Comparison of ENCODE assay signal across 19 cellular contexts in the genomic region with DNA sequence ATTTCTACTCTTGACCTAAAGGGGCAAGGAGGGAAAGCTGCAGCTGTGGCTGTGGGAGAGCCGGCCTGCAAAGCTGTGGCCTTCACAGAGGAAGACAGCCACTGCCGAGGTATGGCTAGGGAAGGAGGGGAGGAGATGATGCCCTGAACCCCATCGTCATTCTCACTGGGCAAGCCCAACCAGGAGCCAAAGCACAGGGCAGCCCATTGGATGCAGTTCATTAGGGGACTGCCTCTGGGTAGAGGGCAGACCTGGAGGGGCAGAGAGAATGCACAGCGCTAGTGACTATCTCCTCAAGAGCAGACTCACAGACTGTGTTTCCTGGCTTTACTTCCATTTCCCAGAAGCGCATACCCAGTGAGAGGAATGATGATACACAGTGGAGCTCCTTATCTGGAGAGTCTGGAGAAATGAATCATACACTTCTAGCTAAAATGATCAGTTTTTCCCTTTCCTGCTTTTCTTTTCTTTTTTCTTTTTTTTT. TPM values are rescaled to one million over a fixed set of nuclear protein-coding genes. Genes with fewer than 3 reads are reported as not detected.
A peak's percentile ranks its signal among the peaks of the same experiment; 100 is the strongest.
DNase-seq lines count a peak whose midpoint lies in the region; ATAC-seq, FAIRE-seq and TF ChIP-seq lines count a peak whose summit lies in the region.
"Had no signal": no experiment of that assay in that cellular context is flagged by ENCODE, and none has a peak within 500 bp of the region (broad histone marks: within the 10 kb centered on the region; RNA-seq: fewer than 3 reads in every experiment).

No MANE protein-coding gene starts in this region.

- H3K4me3 ChIP-seq in ACC112 (ENCODE audit: low read depth, low read length), result peak overlapping the region; percentile 42
- no peak overlapping the region for H3K4me3 ChIP-seq in IMR-90 (ENCODE audit: insufficient read depth, low read depth, low read length)
- H3K4me3 ChIP-seq in H1 (ENCODE audit: extremely low read depth in 1 of 4, insufficient read depth in 2 of 4, low read depth in 3 of 4, low read length in 4 of 4), result no peak overlapping the region
- H3K4me3 ChIP-seq in mesenchymal stem cell (ENCODE audit: insufficient read depth in 1 of 2, low read depth in 1 of 2, low read length in 2 of 2), result no peak overlapping the region
- H3K4me3 ChIP-seq in MM.1S (ENCODE audit: low read length), result no peak overlapping the region
- H3K4me3 ChIP-seq: PC-9 had no signal

- H3K36me3 ChIP-seq in ACC112 (ENCODE audit: insufficient read depth, low read length), result peaks cover 10% of the 10 kb centered on the region; the same call in 1 of the 2 replicates
- peaks cover 16% of the 10 kb centered on the region for H3K36me3 ChIP-seq in IMR-90 (ENCODE audit: control insufficient read depth, insufficient read depth, low read length)
- peaks cover 3 to 21% (median 17%) of the 10 kb centered on the region in 4 experiments; a peak in 6 of 8 replicates for H3K36me3 ChIP-seq in H1 (ENCODE audit: control insufficient read depth in 2 of 4, insufficient read depth in 4 of 4, low read length in 3 of 4)
- peaks cover 14 to 26% of the 10 kb centered on the region in 2 experiments for H3K36me3 ChIP-seq in mesenchymal stem cell (ENCODE audit: control insufficient read depth in 1 of 2, insufficient read depth in 2 of 2, low read depth in 1 of 2, low read length in 2 of 2)
- no peaks in the 10 kb centered on the region for H3K36me3 ChIP-seq in MM.1S (replicated peaks; ENCODE audit: insufficient read depth, low read length)

- H2AK9ac ChIP-seq in IMR-90 (replicated peaks; ENCODE audit: low read depth, low read length, poor library complexity), result no peak overlapping the region

- H2AK5ac ChIP-seq in IMR-90 (ENCODE audit: low read depth, low read length), result no peak overlapping the region
- H2AK5ac ChIP-seq in H1 (ENCODE audit: low read depth, low read length), result no peak overlapping the region
- no peak overlapping the region for H2AK5ac ChIP-seq in mesenchymal stem cell (ENCODE audit: low read length, severe bottlenecking)

- H3K27ac ChIP-seq in ACC112 (ENCODE audit: low read depth, low read length), result peak overlapping the region; percentile 30
- peak overlapping the region; percentile 17; the same call in 1 of the 2 replicates for H3K27ac ChIP-seq in IMR-90 (ENCODE audit: insufficient read depth, low read length)
- no peak overlapping the region for H3K27ac ChIP-seq in H1 (ENCODE audit: low read depth, low read length)
- H3K27ac ChIP-seq in mesenchymal stem cell (ENCODE audit: low read length, poor library complexity, severe bottlenecking), result no peak overlapping the region
- H3K27ac ChIP-seq in caudate nucleus (ENCODE audit: low read depth, low read length), result no peak overlapping the region
- no peak overlapping the region for H3K27ac ChIP-seq in MM.1S (ENCODE audit: low read length)
- H3K27ac ChIP-seq: PC-9, WERI-Rb-1 had no signal

- H3K4ac ChIP-seq in IMR-90 (ENCODE audit: low read depth, low read length), result no peak overlapping the region
- peak overlapping the region; percentile 65 for H3K4ac ChIP-seq in H1 (replicated peaks; ENCODE audit: insufficient read length, low read depth, low read length)
- no peak overlapping the region for H3K4ac ChIP-seq in mesenchymal stem cell (ENCODE audit: low read depth in 1 of 2, low read length in 2 of 2)

- H3K56ac ChIP-seq in IMR-90 (ENCODE audit: extremely low read depth, insufficient read depth, low read length) (no peak overlapping the region), H1 (replicated peaks; ENCODE audit: insufficient read length, low read depth, low read length) (no peak overlapping the region)

- peak overlapping the region; percentile 0 for H2BK5ac ChIP-seq in IMR-90 (ENCODE audit: low read depth, low read length, poor library complexity, severe bottlenecking)
- peak overlapping the region; percentile 45; the same call in 1 of the 2 replicates for H2BK5ac ChIP-seq in H1 (ENCODE audit: low read depth, low read length)
- no peak overlapping the region for H2BK5ac ChIP-seq in mesenchymal stem cell (ENCODE audit: low read depth, low read length, poor library complexity, severe bottlenecking)

- H3K9me1 ChIP-seq in IMR-90 (ENCODE audit: insufficient read depth, low read length), result peaks cover 12% of the 10 kb centered on the region

- H3K14ac ChIP-seq in IMR-90 (replicated peaks; ENCODE audit: low read depth, low read length) (no peak overlapping the region), H1 (ENCODE audit: insufficient read length) (no peak overlapping the region), mesenchymal stem cell (ENCODE audit: low read length in 2 of 2) (peak overlapping the region in 1 of 2 experiments; percentile 68)

- no peaks in the 10 kb centered on the region for H3K23me2 ChIP-seq in H1 (ENCODE audit: low read depth, low read length)

- TF ChIP-seq RAD21 in IMR-90 (IDR thresholded peaks at IDR 0.05; ENCODE audit: low read length) (no peak), H1 (IDR thresholded peaks at IDR 0.05 in 1 of 2, conservative IDR thresholded peaks at IDR 0.05 in 1 of 2; ENCODE audit: low read depth in 2 of 2, low read length in 2 of 2) (no peak)

- H3K18ac ChIP-seq in IMR-90 (ENCODE audit: low read depth, low read length), result no peak overlapping the region; the same call in 1 of the 2 replicates
- no peak overlapping the region for H3K18ac ChIP-seq in H1 (ENCODE audit: extremely low read depth, low read length)
- peak overlapping the region; percentile 6 to 85 for H3K18ac ChIP-seq in mesenchymal stem cell (ENCODE audit: low read depth in 1 of 2, low read length in 2 of 2)

- H3K9ac ChIP-seq in IMR-90 (ENCODE audit: low read depth, low read length) (no peak overlapping the region), H1 (replicated peaks in 1 of 4; ENCODE audit: extremely low read depth in 1 of 4, low read depth in 3 of 4, low read length in 3 of 4) (no peak overlapping the region), mesenchymal stem cell (ENCODE audit: low read length) (no peak overlapping the region), MM.1S (ENCODE audit: low read length) (no peak overlapping the region)

- BruUV-seq in IMR-90 (replicated peaks; lab: Mats Ljungman, UMichigan), result no TSS peak

- H3K9me2 ChIP-seq in MM.1S (replicated peaks; ENCODE audit: insufficient read depth, low read length), result no peaks in the 10 kb centered on the region

- H2BK120ac ChIP-seq in IMR-90 (ENCODE audit: low read depth, low read length) (no peak overlapping the region), H1 (replicated peaks; ENCODE audit: low read depth, low read length) (no peak overlapping the region), mesenchymal stem cell (ENCODE audit: low read depth, low read length) (no peak overlapping the region)

- CTCF ChIA-PET in IMR-90 (lab: Yijun Ruan, JAX), result interaction anchor here (1.6 kb wide), 1 partner anchor 74 kb away, joined by 3 read pairs; no protein-coding TSS in a partner anchor
- CTCF ChIA-PET in H1 (lab: Charles Lee; ENCODE audit: partially characterized antibody), result interaction anchor here (0.6 to 1.2 kb wide), 3 partner anchors 53 to 905 kb away, joined by 3 to 4 read pairs (median 3); no protein-coding TSS in a partner anchor

- H3K79me2 ChIP-seq in ACC112 (ENCODE audit: control insufficient read depth, insufficient read depth, low read length, unreplicated experiment), result peaks cover 38% of the 10 kb centered on the region
- peaks cover 0 to 73% of the 10 kb centered on the region in 2 experiments; a peak in 2 of 4 replicates for H3K79me2 ChIP-seq in H1 (ENCODE audit: control insufficient read depth in 1 of 2, insufficient read depth in 2 of 2, low read length in 2 of 2)
- H3K79me2 ChIP-seq in MM.1S (ENCODE audit: low read length), result no peaks in the 10 kb centered on the region

- H2BK12ac ChIP-seq in H1 (ENCODE audit: low read depth, low read length) (no peak overlapping the region), mesenchymal stem cell (ENCODE audit: low read length in 2 of 2) (peak overlapping the region in 1 of 2 experiments; percentile 65)

- no peak for TF ChIP-seq EP300 in H1 (IDR thresholded peaks at IDR 0.05; ENCODE audit: borderline replicate concordance in 1 of 2, low read depth in 2 of 2, low read length in 2 of 2)

- H4K91ac ChIP-seq in IMR-90 (ENCODE audit: insufficient read depth, low read depth, low read length), result no peak overlapping the region
- no peak overlapping the region for H4K91ac ChIP-seq in H1 (replicated peaks; ENCODE audit: insufficient read length, low read length)
- H4K91ac ChIP-seq in mesenchymal stem cell (ENCODE audit: low read length), result no peak overlapping the region

- no peak overlapping the region for H2AFZ ChIP-seq in ACC112 (ENCODE audit: low read length, unreplicated experiment)
- no peak overlapping the region for H2AFZ ChIP-seq in IMR-90 (replicated peaks; ENCODE audit: low read length, poor library complexity)
- no peak overlapping the region for H2AFZ ChIP-seq in H1 (ENCODE audit: low read length)
- H2AFZ ChIP-seq in mesenchymal stem cell (ENCODE audit: low read depth, low read length), result no peak overlapping the region
- H2AFZ ChIP-seq in MM.1S (ENCODE audit: low read length), result no peak overlapping the region
- H2AFZ ChIP-seq: PC-9 had no signal

- H3F3A ChIP-seq in MM.1S (ENCODE audit: insufficient read depth, low read length), result no peaks in the 10 kb centered on the region

- no peak for TF ChIP-seq CTCF in IMR-90 (conservative IDR thresholded peaks at IDR 0.05; ENCODE audit: low read depth, low read length)
- no peak for TF ChIP-seq CTCF in H1 (IDR thresholded peaks at IDR 0.05; ENCODE audit: control extremely low read depth in 1 of 3, insufficient read depth in 1 of 3, low read depth in 1 of 3, low read length in 3 of 3)
- no peak for TF ChIP-seq CTCF in MM.1S (IDR thresholded peaks at IDR 0.05; ENCODE audit: low read length)

- POLR2A ChIA-PET in IMR-90 (lab: Charles Lee; ENCODE audit: unreplicated experiment) (no interaction called here), H1 (lab: Charles Lee; ENCODE audit: partially characterized antibody) (no interaction called here)

- H2BK20ac ChIP-seq in IMR-90 (ENCODE audit: low read depth, low read length) (no peak overlapping the region), H1 (ENCODE audit: low read length) (no peak overlapping the region)

- peak; percentile 81 for DNase-seq in IMR-90
- DNase-seq in H1 (ENCODE audit: low read depth in 1 of 2, low spot score in 2 of 2), result no peak
- peak; percentile 91 for DNase-seq in mesenchymal stem cell
- no peak for DNase-seq in caudate nucleus (lab: John Stamatoyannopoulos, UW)
- DNase-seq in occipital lobe (lab: John Stamatoyannopoulos, UW), result no peak
- DNase-seq in MM.1S, result no peak
- DNase-seq in MV-4-11 (lab: John Stamatoyannopoulos, UW), result no peak
- DNase-seq: activated gamma-delta T cell treated with Interleukin-2 at 50 U/mL for 16 hours; NCI-H1694 treated with DMSO at 0.1 percent for 48 hours; NCI-H510A; PC-9; stimulated activated naive CD4-positive, alpha-beta T cell; WERI-Rb-1 had no signal

- peaks cover 31 to 84% of the 10 kb centered on the region in 2 experiments for H3K79me1 ChIP-seq in IMR-90 (ENCODE audit: low read depth in 1 of 2, low read length in 2 of 2)
- no peaks in the 10 kb centered on the region for H3K79me1 ChIP-seq in H1 (ENCODE audit: low read depth, low read length)
- H3K79me1 ChIP-seq in mesenchymal stem cell (replicated peaks; ENCODE audit: low read length, poor library complexity, severe bottlenecking), result peaks cover 10% of the 10 kb centered on the region

- WGBS in IMR-90 (ENCODE audit: extremely low coverage in 2 of 2, insufficient read length in 1 of 2), 2 experiments, result no CpG with 5 or more reads among the region's 5 CpGs
- WGBS in H1 (ENCODE audit: extremely low coverage in 1 of 2, insufficient coverage in 1 of 2, insufficient read length in 1 of 2, insufficient replicate concordance in 2 of 2, low coverage in 1 of 2, low lambda C conversion rate in 2 of 2, missing lambda C conversion rate in 1 of 2), 2 experiments, result 90% methylated on average over 4 of the region's 5 CpGs; no CpG with 5 or more reads in 1 of the 2 experiments
- 69% methylated on average over 4 of the region's 5 CpGs for WGBS in mesenchymal stem cell

- ATAC-seq in IMR-90 (ENCODE audit: low read depth), result peak; percentile 76
- ATAC-seq: HCT116 had no signal

- TF ChIP-seq POLR2A in IMR-90 (IDR thresholded peaks at IDR 0.05; ENCODE audit: low read depth, low read length), result no peak
- no peak for TF ChIP-seq POLR2A in H1 (IDR thresholded peaks at IDR 0.05; ENCODE audit: control extremely low read depth in 1 of 2, low read depth in 2 of 2, low read length in 2 of 2)

- H3K4me1 ChIP-seq in ACC112 (ENCODE audit: control insufficient read depth, insufficient read depth, low read length, unreplicated experiment) (peaks cover 36% of the 10 kb centered on the region), IMR-90 (ENCODE audit: control insufficient read depth, insufficient read depth, low read length) (peaks cover 6% of the 10 kb centered on the region), H1 (replicated peaks in 1 of 4; ENCODE audit: control insufficient read depth in 3 of 4, insufficient read depth in 4 of 4, low read length in 3 of 4) (peaks cover 0 to 4% (median 0%) of the 10 kb centered on the region in 4 experiments; a peak in 1 of 7 replicates), mesenchymal stem cell (ENCODE audit: control insufficient read depth, insufficient read depth, low read depth, low read length) (peaks cover 7% of the 10 kb centered on the region), MM.1S (ENCODE audit: low read length) (no peaks in the 10 kb centered on the region)

- intact Hi-C loops in IMR-90 (cut with micrococcal nuclease), result no loop called here

- H4K5ac ChIP-seq in IMR-90 (ENCODE audit: low read depth, low read length) (no peak overlapping the region), H1 (ENCODE audit: insufficient read length, low read depth, low read length) (no peak overlapping the region)

- peaks cover 83% of the 10 kb centered on the region for H4K20me1 ChIP-seq in IMR-90 (ENCODE audit: insufficient read depth, low read length)
- H4K20me1 ChIP-seq in H1 (replicated peaks in 1 of 2; ENCODE audit: control insufficient read depth in 1 of 2, insufficient read depth in 2 of 2, low read length in 2 of 2), result peaks cover 3 to 4% of the 10 kb centered on the region in 2 experiments
- no peaks in the 10 kb centered on the region for H4K20me1 ChIP-seq in MM.1S (ENCODE audit: insufficient read depth, low read length)

- peaks cover 2% of the 10 kb centered on the region; the same call in 1 of the 2 replicates for H3K9me3 ChIP-seq in IMR-90 (ENCODE audit: control insufficient read depth, insufficient read depth, low read length)
- H3K9me3 ChIP-seq in H1 (ENCODE audit: insufficient read depth in 2 of 2, low read depth in 1 of 2, low read length in 1 of 2), result peaks cover 2 to 7% of the 10 kb centered on the region in 2 experiments
- H3K9me3 ChIP-seq in mesenchymal stem cell (ENCODE audit: control insufficient read depth, low read length), result peaks cover 5% of the 10 kb centered on the region
- H3K9me3 ChIP-seq in MM.1S (replicated peaks; ENCODE audit: insufficient read depth, low read length), result no peaks in the 10 kb centered on the region

- in situ Hi-C loops in IMR-90 (cut with MboI; ENCODE audit: low sequenced_read_pairs), result no loop called here

- H4K8ac ChIP-seq in IMR-90 (ENCODE audit: low read depth in 2 of 2, low read length in 2 of 2) (no peak overlapping the region), H1 (ENCODE audit: extremely low read depth, insufficient read depth, low read length) (no peak overlapping the region; the same call in 1 of the 2 replicates), mesenchymal stem cell (ENCODE audit: low read length) (no peak overlapping the region)

- no peak for FAIRE-seq in H1 (lab: Jason Lieb, UNC)
- FAIRE-seq: D721Med, urothelium cell line had no signal

- dilution Hi-C loops in IMR-90 (cut with HindIII; ENCODE audit: low sequenced_read_pairs, unreplicated experiment), result no loop called here

- H3K4me2 ChIP-seq in IMR-90 (ENCODE audit: low read depth, low read length), result no peak overlapping the region
- no peak overlapping the region for H3K4me2 ChIP-seq in H1 (ENCODE audit: insufficient read depth in 1 of 2, low read depth in 2 of 2, low read length in 2 of 2)
- H3K4me2 ChIP-seq in mesenchymal stem cell (ENCODE audit: low read length, poor library complexity, severe bottlenecking), result no peak overlapping the region
- H3K4me2 ChIP-seq in MM.1S (ENCODE audit: low read depth, low read length), result no peak overlapping the region
- H3K4me2 ChIP-seq: PC-9 had no signal

- H2BK15ac ChIP-seq in IMR-90 (ENCODE audit: low read depth, low read length), result no peak overlapping the region
- H2BK15ac ChIP-seq in H1 (ENCODE audit: low read length), result no peak overlapping the region
- no peak overlapping the region for H2BK15ac ChIP-seq in mesenchymal stem cell (ENCODE audit: low read depth, poor library complexity, severe bottlenecking)

- H3K27me3 ChIP-seq in ACC112 (ENCODE audit: insufficient read depth, low read length) (no peaks in the 10 kb centered on the region), IMR-90 (ENCODE audit: control insufficient read depth, insufficient read depth, low read length) (no peaks in the 10 kb centered on the region), H1 (replicated peaks in 1 of 4; ENCODE audit: control insufficient read depth in 3 of 4, extremely low read depth in 1 of 4, insufficient read depth in 3 of 4, low read length in 3 of 4) (no peaks in the 10 kb centered on the region), mesenchymal stem cell (ENCODE audit: control insufficient read depth in 1 of 2, insufficient read depth in 1 of 2, low read length in 2 of 2) (no peaks in the 10 kb centered on the region), MM.1S (replicated peaks; ENCODE audit: insufficient read depth, low read length) (no peaks in the 10 kb centered on the region)

- H3K23ac ChIP-seq in IMR-90 (ENCODE audit: low read depth, low read length) (no peak overlapping the region), H1 (ENCODE audit: insufficient read length) (no peak overlapping the region), mesenchymal stem cell (ENCODE audit: low read length in 2 of 2) (peak overlapping the region in 1 of 2 experiments; percentile 54)

RNA-seq across cellular contexts. Expression of gene TTC23L, which starts 47.2 kb away (rescaled TPM):
- total RNA-seq in IMR-90 (2012; rRNA removed), result under 0.01 TPM in 2 replicates
- not detected in 2 replicates for polyA plus RNA-seq in IMR-90 (2012; rRNA removed)
- 0.03 TPM in 1 of 2 replicates, not detected in the other for polyA plus RNA-seq in IMR-90 (2012; cell fraction: cytosol; rRNA removed)
- 0.19 TPM in 1 of 2 replicates, not detected in the other for polyA plus RNA-seq in IMR-90 (2012; cell fraction: nucleus; rRNA removed; ENCODE audit: low replicate concordance)
- 1.2 and 2.4 TPM in 2 replicates for total RNA-seq in H1 (2021; fragmentation: NEBNext Ultra II Directional; extraction: Animal tissue kit (Norgen Biotek cat#: 25700))
- 0.39 and 1.1 TPM in 2 replicates for polyA plus RNA-seq in H1 (2011; rRNA removed)
- polyA plus RNA-seq in H1 (2011; cell fraction: cytosol; rRNA removed), result 1.2 TPM
- polyA plus RNA-seq in H1 (2011; cell fraction: nucleus; rRNA removed), result 1.9 TPM
- 1.3 to 1.7 TPM (median 1.3 TPM) in 4 replicates for polyA plus RNA-seq in H1 (2012, experiment 1 of 2)
- 0.05 TPM for polyA plus RNA-seq in H1 (2012, experiment 2 of 2)
- polyA plus RNA-seq in H1 (2013, experiment 1 of 2), result 1.7 TPM
- polyA plus RNA-seq in H1 (2013, experiment 2 of 2), result 1.7 TPM
- 1.0 and 3.0 TPM in 2 replicates for polyA minus RNA-seq in H1 (2011; rRNA and poly(A)+ RNA removed)
- 1.1 TPM for polyA minus RNA-seq in H1 (2011; cell fraction: cytosol; rRNA and poly(A)+ RNA removed)
- 2.5 TPM for polyA minus RNA-seq in H1 (2011; cell fraction: nucleus; rRNA and poly(A)+ RNA removed)
- 0.03 TPM for polyA plus RNA-seq in mesenchymal stem cell (2013, experiment 1 of 2)
- 0.18 TPM for polyA plus RNA-seq in mesenchymal stem cell (2013, experiment 2 of 2)
- 3.4 TPM for total RNA-seq in occipital lobe
- total RNA-seq: lung microvascular endothelial cell, skeletal muscle tissue had no signal

Comparison
In these comparisons a context has a peak if more than half of its experiments do, and no peak if none do; other contexts are left out.
1. H3K27ac ChIP-seq: peak in ACC112 (single experiment) and IMR-90 (single experiment); none in H1 (single experiment), mesenchymal stem cell (single experiment), caudate nucleus (single experiment) and MM.1S (single experiment).
2. DNase-seq: peak in IMR-90 (single experiment) and mesenchymal stem cell (single experiment); none in H1 (0 of 2), caudate nucleus (0 of 61), occipital lobe (single experiment), MM.1S (single experiment) and MV-4-11 (single experiment).
3. H3K18ac ChIP-seq: peak in mesenchymal stem cell (2 of 2); none in IMR-90 (single experiment) and H1 (single experiment).